In genomic region chr21:18620421-18620820, GRCh38 we compare ENCODE assay signal across 30 cellular contexts.
"Had no signal": no experiment of that assay in that cellular context is flagged by ENCODE, and none has a peak within 500 bp of the region (broad histone marks: within the 10 kb centered on the region; RNA-seq: fewer than 3 reads in every experiment).

No MANE protein-coding gene starts in this region.

- H3K36me3 ChIP-seq: ascending aorta, breast epithelium, MG63, SJCRH30 had no signal

- H3K9me3 ChIP-seq: ascending aorta, breast epithelium, MG63, SJCRH30 had no signal

- H3K4me1 ChIP-seq: ascending aorta, breast epithelium, SJCRH30 had no signal

- H3K27ac ChIP-seq: ascending aorta, breast epithelium, SJCRH30, SK-N-MC had no signal

- DNase-seq: activated CD4-positive, alpha-beta T cell treated with anti-CD3 and anti-CD28 coated beads, Interleukin-2, amount 10 ng/mL, durations not matched to agents 24 days and 14 days; activated CD4-positive, alpha-beta T cell treated with anti-CD3 and anti-CD28 coated beads, Interleukin-2, amount 50 U/mL, for 4 hours; activated CD8-positive, alpha-beta T cell treated with anti-CD3 and anti-CD28 coated beads for 36 hours; activated effector memory CD4-positive, alpha-beta T cell treated with anti-CD3 and anti-CD28 coated beads, Interleukin-2, amount 50 U/mL, for 16 hours; activated naive CD4-positive, alpha-beta T cell; activated naive CD4-positive, alpha-beta T cell treated with anti-CD3 and anti-CD28 coated beads, Interleukin-2, amount 50 U/mL, for 16 hours; activated naive CD8-positive, alpha-beta T cell treated with anti-CD3 and anti-CD28 coated beads, Interleukin-2, amount 10 ng/mL, durations not matched to agents 7 days and 5 days; activated T-cell treated with anti-CD3 and anti-CD28 coated beads, Interleukin-2, amount 50 U/mL, for 1 hour; activated T-cell treated with anti-CD3 and anti-CD28 coated beads, Interleukin-2, amount 50 U/mL, for 72 hours; amygdala; IMR-90; Kasumi-1; MG63; MV-4-11; NCI-H1092 treated with DMSO at 0.1 percent for 48 hours; NCI-H1417; NCI-H146; NCI-H187; NCI-H2029 treated with DMSO at 0.1 percent for 48 hours; NCI-H226; NCI-H446 treated with DMSO at 0.1 percent for 48 hours; NCI-H524; SHP77; SJCRH30; T-cell; T-helper 17 cell had no signal

- H3K4me3 ChIP-seq: ascending aorta, breast epithelium, K562, MG63, SJCRH30, SK-N-MC had no signal

- H3K27me3 ChIP-seq: ascending aorta, breast epithelium, MG63, SJCRH30 had no signal
